Comparison of ENCODE assay signal across 8 cellular contexts in genomic region chr16:72008424-72009216, GRCh38. TPM values are rescaled to one million over a fixed set of nuclear protein-coding genes. Genes with fewer than 3 reads are reported as not detected.
A peak's percentile ranks its signal among the peaks of the same experiment; 100 is the strongest.
DNase-seq lines count a peak whose midpoint lies in the region; ATAC-seq and TF ChIP-seq lines count a peak whose summit lies in the region.

Gene DHODH, plus strand, starts transcription at chr16:72008744. Its CDS starts 21 bp downstream, at chr16:72008765.

- H3K4me3 ChIP-seq in urinary bladder (ENCODE audit: low read depth, low read length): peak within 1 kb of the TSS; percentile 96

- peak within 1 kb of the TSS; percentile 88 for H3K27ac Mint-ChIP-seq in progenitor cell of endocrine pancreas

- peaks cover 2% of the 10 kb centered on the region for H3K4me1 Mint-ChIP-seq in progenitor cell of endocrine pancreas (ENCODE audit: low read depth)

- H3K36me3 Mint-ChIP-seq in progenitor cell of endocrine pancreas (ENCODE audit: insufficient read depth): peaks cover 2% of the 10 kb centered on the region

- ATAC-seq in GM18498 (IDR thresholded peaks at IDR 0.05; ENCODE audit: unreplicated experiment) (peak; percentile 99), HG02885 (IDR thresholded peaks at IDR 0.05; ENCODE audit: poor library complexity, unreplicated experiment) (peak; percentile 99), left cardiac atrium (peak; percentile 99 to 100)

- H3K4me3 Mint-ChIP-seq in progenitor cell of endocrine pancreas (ENCODE audit: low read depth): peak within 1 kb of the TSS; percentile 92

- TF ChIP-seq CTCF in progenitor cell of endocrine pancreas (IDR thresholded peaks at IDR 0.05; ENCODE audit: unreplicated experiment): no peak

- no peaks in the 10 kb centered on the region for H3K36me3 ChIP-seq in urinary bladder (ENCODE audit: insufficient read depth)

- DNase-seq in NCI-H1694 (lab: John Stamatoyannopoulos, UW) (peak; percentile 93), amniotic epithelial cell (ENCODE audit: low read depth) (peak; percentile 97), left cardiac atrium (peak; percentile 98), progenitor cell of endocrine pancreas (ENCODE audit: low spot score, unreplicated experiment) (peak; percentile 94)

- H3K27ac ChIP-seq in urinary bladder (ENCODE audit: low read depth): no peak within 1 kb of the TSS

- intact Hi-C loops in T-helper 1 cell treated with Interleukin-12 subunit alpha and Interleukin-12 subunit beta and Interleukin-4 antibody, amounts not matched to agents 30 ng/mL and 1 ng/mL, for 36 hours (cut with micrococcal nuclease): loop anchor here (1.0 kb wide), 11 partner anchors 47 to 719 kb away; partner anchors contain the start of genes ATXN1L, CMTR2, DHX38 and IST1
- intact Hi-C loops in left cardiac atrium (cut with DNase I): no loop called here

- H3K27me3 Mint-ChIP-seq in progenitor cell of endocrine pancreas: no peaks in the 10 kb centered on the region

- no peaks in the 10 kb centered on the region for H3K4me1 ChIP-seq in urinary bladder (ENCODE audit: insufficient read depth)

- no peaks in the 10 kb centered on the region for H3K9me3 Mint-ChIP-seq in progenitor cell of endocrine pancreas (ENCODE audit: low read depth)

- under 1% methylated on average over 57 of the region's 57 CpGs for WGBS in urinary bladder

RNA-seq across cellular contexts. Expression of gene DHODH, which starts in this region (rescaled TPM):
- 11.2 and 11.4 TPM in 2 replicates for total RNA-seq in T-helper 1 cell treated with Interleukin-12 subunit alpha and Interleukin-12 subunit beta and Interleukin-4 antibody, amounts not matched to agents 30 ng/mL and 1 ng/mL, for 36 hours
- total RNA-seq in left cardiac atrium: 10 to 100 TPM; 34.5 to 44.3 TPM
- total RNA-seq in progenitor cell of endocrine pancreas: 13.4 and 13.7 TPM in 2 replicates
- 3.9 TPM for total RNA-seq in urinary bladder
- 7.1 TPM for polyA plus RNA-seq in urinary bladder
